Comparison of ENCODE assay signal across 1 cellular context in the genomic region with DNA sequence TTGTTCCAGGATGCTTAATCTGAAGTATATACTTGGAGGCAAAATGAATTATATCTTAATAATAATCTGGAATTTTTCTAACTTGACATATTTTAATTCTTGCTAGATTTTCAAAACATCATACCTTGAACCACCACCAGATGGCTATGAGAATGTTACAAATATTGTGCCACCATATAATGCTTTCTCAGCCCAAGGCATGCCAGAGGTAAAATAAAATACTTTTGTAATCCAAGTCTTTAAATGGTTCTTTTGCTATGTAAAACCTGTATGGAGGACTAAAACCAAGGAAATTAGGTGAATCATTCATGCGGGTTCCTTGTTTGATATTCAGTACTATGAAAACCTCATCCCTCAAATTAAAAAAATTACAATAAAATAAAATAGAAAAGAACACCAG.
TF ChIP-seq lines count a peak whose summit lies in the region.

No MANE protein-coding gene starts in this region.

TF ChIP-seq in SK-N-SH treated with all-trans-retinoic acid at 6 μM for 48 hours, 23 proteins besides CTCF, POLR2A, EP300 and RAD21 (continued from another document):
- no peak for TF ChIP-seq TSHZ2 (CRISPR knock-in tag; IDR thresholded peaks at IDR 0.05)
- no peak for TF ChIP-seq ZNF8 (CRISPR knock-in tag; IDR thresholded peaks at IDR 0.05)
- no peak for TF ChIP-seq CSRNP3 (CRISPR knock-in tag; IDR thresholded peaks at IDR 0.05)
- no peak for TF ChIP-seq CSDC2 (CRISPR knock-in tag; IDR thresholded peaks at IDR 0.05)
- TF ChIP-seq PATZ1 (CRISPR knock-in tag; IDR thresholded peaks at IDR 0.05; ENCODE audit: borderline replicate concordance): no peak
- no peak for TF ChIP-seq ZNF565 (CRISPR knock-in tag; conservative IDR thresholded peaks at IDR 0.05; ENCODE audit: low read depth)
- TF ChIP-seq ZNF70 (CRISPR knock-in tag; IDR thresholded peaks at IDR 0.05): no peak
